In genomic region chr9:123637940-123638634, GRCh38 we compare ENCODE assay signal across 8 cellular contexts.
DNase-seq lines count a peak whose midpoint lies in the region; ATAC-seq and TF ChIP-seq lines count a peak whose summit lies in the region.

No MANE protein-coding gene starts in this region.

- peak overlapping the region; percentile 100 for H3K4me2 ChIP-seq in IMR-90 (ENCODE audit: low read depth, low read length)

- POLR2A ChIA-PET in IMR-90 (lab: Charles Lee; ENCODE audit: unreplicated experiment) = no interaction called here

- in situ Hi-C loops in IMR-90 (cut with MboI; ENCODE audit: low sequenced_read_pairs) = no loop called here

- H3K27ac Mint-ChIP-seq in activated naive CD4-positive, alpha-beta T cell treated with anti-CD3 and anti-CD28 coated beads, Interleukin-2, amount 50 U/mL, for 72 hours = no peak overlapping the region
- peak overlapping the region; percentile 66 for H3K27ac Mint-ChIP-seq in nephron progenitor cell

- dilution Hi-C loops in IMR-90 (cut with HindIII; ENCODE audit: low sequenced_read_pairs, unreplicated experiment) = no loop called here

- no peak overlapping the region for H3K56ac ChIP-seq in IMR-90 (ENCODE audit: extremely low read depth, insufficient read depth, low read length)

- no CpG with 5 or more reads among the region's 10 CpGs for WGBS in IMR-90 (ENCODE audit: extremely low coverage in 2 of 2, insufficient read length in 1 of 2), 2 experiments
- WGBS in sigmoid colon, 2 donors = 17 to 31% methylated on average over 10 of the region's 10 CpGs
- 44 to 55% methylated on average over 9 to 10 of the region's 10 CpGs for WGBS in esophagus squamous epithelium, 2 donors

- no peaks in the 10 kb centered on the region for H4K20me1 ChIP-seq in IMR-90 (ENCODE audit: insufficient read depth, low read length)

- peak overlapping the region; percentile 88; the same call in 1 of the 2 replicates for H3K18ac ChIP-seq in IMR-90 (ENCODE audit: low read depth, low read length)

- H3K36me3 ChIP-seq in IMR-90 (ENCODE audit: control insufficient read depth, insufficient read depth, low read length) = no peaks in the 10 kb centered on the region
- H3K36me3 ChIP-seq in sigmoid colon = no peaks in the 10 kb centered on the region
- peaks cover 0 to 4% (median 0%) of the 10 kb centered on the region in 3 donors for H3K36me3 ChIP-seq in esophagus squamous epithelium

- H3K27ac ChIP-seq in IMR-90 (ENCODE audit: insufficient read depth, low read length) (no peak overlapping the region), sigmoid colon (peak overlapping the region in 1 of 4 donors; percentile 61), esophagus squamous epithelium (no peak overlapping the region)

- H4K8ac ChIP-seq in IMR-90 (ENCODE audit: low read depth in 2 of 2, low read length in 2 of 2) = 0 out of 4 replicates have a peak overlapping the region, but pooled peaks of 1 of the 2 experiments have one; percentile 10

- H3K14ac ChIP-seq in IMR-90 (replicated peaks; ENCODE audit: low read depth, low read length) = 0 out of 2 replicates have a peak overlapping the region, but pooled peaks have one; percentile 35

- H2AK9ac ChIP-seq in IMR-90 (replicated peaks; ENCODE audit: low read depth, low read length, poor library complexity) = no peak overlapping the region

- no peak for TF ChIP-seq RAD21 in IMR-90 (IDR thresholded peaks at IDR 0.05; ENCODE audit: low read length)

- TF ChIP-seq EP300 in sigmoid colon (IDR thresholded peaks at IDR 0.05) = no peak

- no peak overlapping the region for H4K91ac ChIP-seq in IMR-90 (ENCODE audit: insufficient read depth, low read depth, low read length)

- peaks cover 3% of the 10 kb centered on the region; the same call in 1 of the 2 replicates for H3K9me1 ChIP-seq in IMR-90 (ENCODE audit: insufficient read depth, low read length)

- H4K5ac ChIP-seq in IMR-90 (ENCODE audit: low read depth, low read length) = no peak overlapping the region

- H3K27me3 Mint-ChIP-seq in nephron progenitor cell (ENCODE audit: low read depth, poor library complexity) = no peaks in the 10 kb centered on the region

- H3K9ac ChIP-seq in IMR-90 (ENCODE audit: low read depth, low read length) = peak overlapping the region; percentile 24; the same call in 1 of the 2 replicates

- H3K9me3 ChIP-seq in IMR-90 (ENCODE audit: control insufficient read depth, insufficient read depth, low read length) (no peaks in the 10 kb centered on the region), sigmoid colon (no peaks in the 10 kb centered on the region), esophagus squamous epithelium (no peaks in the 10 kb centered on the region)

- DNase-seq in GM12865 (ENCODE audit: low read depth) (peak; percentile 62), IMR-90 (peak; percentile 3), nephron progenitor cell (no peak), amniotic stem cell (lab: John Stamatoyannopoulos, UW) (no peak), sigmoid colon (no peak), esophagus squamous epithelium (lab: John Stamatoyannopoulos, UW) (no peak)
- DNase-seq in activated naive CD4-positive, alpha-beta T cell treated with anti-CD3 and anti-CD28 coated beads, Interleukin-2, amount 50 U/mL, for 72 hours (ENCODE audit: low spot score in 2 of 2) = no peak

- H2BK5ac ChIP-seq in IMR-90 (ENCODE audit: low read depth, low read length, poor library complexity, severe bottlenecking) = no peak overlapping the region

- H2AFZ ChIP-seq in IMR-90 (replicated peaks; ENCODE audit: low read length, poor library complexity) = no peak overlapping the region

- peaks cover 14% of the 10 kb centered on the region for H3K4me1 Mint-ChIP-seq in nephron progenitor cell

- intact Hi-C loops in IMR-90 (cut with micrococcal nuclease) = loop anchor here (10.0 kb wide), 1 partner anchor 233 kb away; no protein-coding TSS in a partner anchor
- intact Hi-C loops in sigmoid colon (cut with DNase I) = no loop called here
- intact Hi-C loops in esophagus squamous epithelium (cut with DNase I) = no loop called here

- peaks cover 0 to 7% of the 10 kb centered on the region in 2 donors for H3K36me3 Mint-ChIP-seq in activated naive CD4-positive, alpha-beta T cell treated with anti-CD3 and anti-CD28 coated beads, Interleukin-2, amount 50 U/mL, for 72 hours
- peaks cover 3% of the 10 kb centered on the region for H3K36me3 Mint-ChIP-seq in nephron progenitor cell (ENCODE audit: low read depth)

- H2BK20ac ChIP-seq in IMR-90 (ENCODE audit: low read depth, low read length) = no peak overlapping the region

- H3K4me1 ChIP-seq in IMR-90 (ENCODE audit: control insufficient read depth, insufficient read depth, low read length) (no peaks in the 10 kb centered on the region; the same call in 1 of the 2 replicates), sigmoid colon (peaks cover 0 to 14% (median 9%) of the 10 kb centered on the region in 4 donors), esophagus squamous epithelium (peaks cover 0 to 28% (median 0%) of the 10 kb centered on the region in 3 donors)

- no peaks in the 10 kb centered on the region for H3K9me3 Mint-ChIP-seq in activated naive CD4-positive, alpha-beta T cell treated with anti-CD3 and anti-CD28 coated beads, Interleukin-2, amount 50 U/mL, for 72 hours
- H3K9me3 Mint-ChIP-seq in nephron progenitor cell = no peaks in the 10 kb centered on the region

- TF ChIP-seq POLR2A in IMR-90 (IDR thresholded peaks at IDR 0.05; ENCODE audit: low read depth, low read length) (no peak), sigmoid colon (IDR thresholded peaks at IDR 0.05) (no peak), esophagus squamous epithelium (IDR thresholded peaks at IDR 0.05) (no peak)

- no peak for TF ChIP-seq CTCF in GM12865 (IDR thresholded peaks at IDR 0.05; ENCODE audit: insufficient read depth, low read depth, low read length, missing control alignments)
- no peak for TF ChIP-seq CTCF in IMR-90 (conservative IDR thresholded peaks at IDR 0.05; ENCODE audit: low read depth, low read length)
- no peak for TF ChIP-seq CTCF in nephron progenitor cell (IDR thresholded peaks at IDR 0.05)
- no peak for TF ChIP-seq CTCF in sigmoid colon (IDR thresholded peaks at IDR 0.05)
- TF ChIP-seq CTCF in esophagus squamous epithelium (IDR thresholded peaks at IDR 0.05) = no peak

- no peak overlapping the region for H3K4me3 Mint-ChIP-seq in nephron progenitor cell

- no peak overlapping the region for H2AK5ac ChIP-seq in IMR-90 (ENCODE audit: low read depth, low read length)

- peak overlapping the region; percentile 39; the same call in 1 of the 2 replicates for H3K23ac ChIP-seq in IMR-90 (ENCODE audit: low read depth, low read length)

- no TSS peak for BruUV-seq in IMR-90 (replicated peaks; lab: Mats Ljungman, UMichigan)

- ATAC-seq in IMR-90 (ENCODE audit: low read depth) (peak; percentile 37), HG03439 (IDR thresholded peaks at IDR 0.05; ENCODE audit: unreplicated experiment) (no peak)
- peak; percentile 35 to 65 for ATAC-seq in activated naive CD4-positive, alpha-beta T cell treated with anti-CD3 and anti-CD28 coated beads, Interleukin-2, amount 50 U/mL, for 72 hours

- H3K4me3 ChIP-seq in GM12865 (ENCODE audit: low read depth, low read length) = no peak overlapping the region
- peak overlapping the region; percentile 63 for H3K4me3 ChIP-seq in IMR-90 (ENCODE audit: insufficient read depth, low read depth, low read length)
- H3K4me3 ChIP-seq in sigmoid colon = peak overlapping the region in 1 of 4 donors; percentile 24
- peak overlapping the region in 1 of 4 donors; percentile 49 for H3K4me3 ChIP-seq in esophagus squamous epithelium

- H2BK15ac ChIP-seq in IMR-90 (ENCODE audit: low read depth, low read length) = no peak overlapping the region

- no peak overlapping the region for H2BK120ac ChIP-seq in IMR-90 (ENCODE audit: low read depth, low read length)

- H3K27me3 ChIP-seq in IMR-90 (ENCODE audit: control insufficient read depth, insufficient read depth, low read length) = no peaks in the 10 kb centered on the region
- no peaks in the 10 kb centered on the region for H3K27me3 ChIP-seq in sigmoid colon
- no peaks in the 10 kb centered on the region for H3K27me3 ChIP-seq in esophagus squamous epithelium

- H3K4ac ChIP-seq in IMR-90 (ENCODE audit: low read depth, low read length) = no peak overlapping the region

- no peaks in the 10 kb centered on the region; a peak in 1 of 4 replicates for H3K79me1 ChIP-seq in IMR-90 (ENCODE audit: low read depth in 1 of 2, low read length in 2 of 2)

- CTCF ChIA-PET in IMR-90 (lab: Yijun Ruan, JAX) = interaction anchor here (0.6 to 1.2 kb wide), 4 partner anchors 16 to 1259 kb away, joined by 3 to 4 read pairs (median 4); no protein-coding TSS in a partner anchor

TF ChIP-seq in IMR-90, 13 proteins besides CTCF, POLR2A, EP300 and RAD21 (continues in another document):
- TF ChIP-seq FOS (IDR thresholded peaks at IDR 0.05; ENCODE audit: low read depth, low read length) (no peak), RCOR1 (IDR thresholded peaks at IDR 0.05; ENCODE audit: insufficient replicate concordance, low read length) (no peak), USF2 (IDR thresholded peaks at IDR 0.05; ENCODE audit: low read depth, low read length) (no peak), RFX5 (IDR thresholded peaks at IDR 0.05; ENCODE audit: low read depth, low read length) (no peak), SMC3 (IDR thresholded peaks at IDR 0.05; ENCODE audit: low read depth, low read length) (no peak), ELK1 (IDR thresholded peaks at IDR 0.05; ENCODE audit: borderline replicate concordance, low read depth, low read length) (no peak), MAFK (IDR thresholded peaks at IDR 0.05; ENCODE audit: low read depth, low read length) (no peak), CEBPB (IDR thresholded peaks at IDR 0.05; ENCODE audit: low read depth, low read length) (no peak), NFE2L2 (IDR thresholded peaks at IDR 0.05; ENCODE audit: low read depth, low read length) (no peak), MXI1 (IDR thresholded peaks at IDR 0.05; ENCODE audit: borderline replicate concordance, low read depth, low read length) (no peak), BHLHE40 (IDR thresholded peaks at IDR 0.05; ENCODE audit: low read depth, low read length) (no peak)

Comparison
In these comparisons a context has a peak if more than half of its experiments do, and no peak if none do; other contexts are left out.
1. DNase-seq: peak in GM12865 (single experiment) and IMR-90 (single experiment); none in activated naive CD4-positive, alpha-beta T cell treated with anti-CD3 and anti-CD28 coated beads, Interleukin-2, amount 50 U/mL, for 72 hours (0 of 2), nephron progenitor cell (single experiment), amniotic stem cell (single experiment), sigmoid colon (single experiment) and esophagus squamous epithelium (single experiment).